In genomic region chr6:33609444-33610034, GRCh38 we compare ENCODE assay signal across 12 cellular contexts. TPM values are rescaled to one million over a fixed set of nuclear protein-coding genes. Genes with fewer than 3 reads are reported as not detected.
A peak's percentile ranks its signal among the peaks of the same experiment; 100 is the strongest.
DNase-seq lines count a peak whose midpoint lies in the region; ATAC-seq and TF ChIP-seq lines count a peak whose summit lies in the region.
"Had no signal": no experiment of that assay in that cellular context is flagged by ENCODE, and none has a peak within 500 bp of the region (broad histone marks: within the 10 kb centered on the region; RNA-seq: fewer than 3 reads in every experiment).

No MANE protein-coding gene starts in this region.

- TF ChIP-seq CTCF in Caco-2 (IDR thresholded peaks at IDR 0.05; ENCODE audit: insufficient read depth in 1 of 2, low read depth in 1 of 2, low read length in 1 of 2, severe bottlenecking in 1 of 2, unreplicated experiment in 1 of 2) (no peak), SK-N-SH (IDR thresholded peaks at IDR 0.05) (no peak), glutamatergic neuron (IDR thresholded peaks at IDR 0.05; ENCODE audit: partially characterized antibody, unreplicated experiment) (no peak), psoas muscle (IDR thresholded peaks at IDR 0.05) (no peak)

- no peak overlapping the region for H3K9ac ChIP-seq in SK-N-SH

- H3K27me3 ChIP-seq in Caco-2 (replicated peaks; ENCODE audit: control insufficient read depth, insufficient read depth, low read length): no peaks in the 10 kb centered on the region
- no peaks in the 10 kb centered on the region for H3K27me3 ChIP-seq in SK-N-SH (ENCODE audit: insufficient read depth)
- H3K27me3 ChIP-seq in psoas muscle (ENCODE audit: insufficient read depth in 3 of 3, low read length in 2 of 3): no peaks in the 10 kb centered on the region
- H3K27me3 ChIP-seq: colonic mucosa had no signal

- H3K4me3 Mint-ChIP-seq in Caco-2 (ENCODE audit: unreplicated experiment) (no peak overlapping the region), glutamatergic neuron (ENCODE audit: unreplicated experiment) (peak overlapping the region; percentile 42)
- H3K4me3 Mint-ChIP-seq: CD4-positive, alpha-beta T cell; T-helper 1 cell treated with Interleukin-12 subunit alpha and Interleukin-12 subunit beta and Interleukin-4 antibody, amounts not matched to agents 30 μg/mL and 1 μg/mL, for 36 hours had no signal

- H3K4me3 ChIP-seq in Caco-2 (ENCODE audit: low read depth, low read length) (no peak overlapping the region), SK-N-SH (ENCODE audit: low read depth in 2 of 2, low read length in 1 of 2) (no peak overlapping the region), psoas muscle (no peak overlapping the region)
- H3K4me3 ChIP-seq: colonic mucosa had no signal

- DNase-seq in Caco-2 (no peak), SK-N-SH (no peak), glutamatergic neuron (no peak), psoas muscle (peak; percentile 75 to 81), SW 1271 (lab: John Stamatoyannopoulos, UW) (no peak), KG1 (lab: John Stamatoyannopoulos, UW) (no peak), NCI-H748 (lab: John Stamatoyannopoulos, UW; ENCODE audit: unreplicated experiment) (no peak)
- DNase-seq: CD4-positive, alpha-beta T cell; colonic mucosa; GOT3 had no signal

- ATAC-seq in psoas muscle (peak; percentile 63 to 83 (median 82)), HG03025 (IDR thresholded peaks at IDR 0.05; ENCODE audit: low FRiP score, unreplicated experiment) (no peak)

- H3K9me3 ChIP-seq in Caco-2: no peaks in the 10 kb centered on the region
- no peaks in the 10 kb centered on the region for H3K9me3 ChIP-seq in SK-N-SH
- no peaks in the 10 kb centered on the region for H3K9me3 ChIP-seq in psoas muscle
- H3K9me3 ChIP-seq: colonic mucosa had no signal

- H3K9me3 Mint-ChIP-seq in Caco-2 (ENCODE audit: unreplicated experiment) (peaks cover 10% of the 10 kb centered on the region), glutamatergic neuron (ENCODE audit: unreplicated experiment) (peaks cover 5% of the 10 kb centered on the region)
- H3K9me3 Mint-ChIP-seq: CD4-positive, alpha-beta T cell; T-helper 1 cell treated with Interleukin-12 subunit alpha and Interleukin-12 subunit beta and Interleukin-4 antibody, amounts not matched to agents 30 μg/mL and 1 μg/mL, for 36 hours had no signal

- H3K4me1 Mint-ChIP-seq in Caco-2 (ENCODE audit: low read depth, unreplicated experiment) (peaks cover 8% of the 10 kb centered on the region), glutamatergic neuron (ENCODE audit: low read depth, unreplicated experiment) (peaks cover 12% of the 10 kb centered on the region)

- H3K27ac ChIP-seq in SK-N-SH (ENCODE audit: low read depth in 2 of 2, low read length in 1 of 2) (peak overlapping the region in 1 of 2 experiments; percentile 90; a peak in 1 of 4 replicates), psoas muscle (peak overlapping the region; percentile 36)
- H3K27ac ChIP-seq: colonic mucosa had no signal

- intact Hi-C loops in Caco-2 (cut with micrococcal nuclease; ENCODE audit: unreplicated experiment) (no loop called here), psoas muscle (cut with DNase I) (no loop called here)

- peak overlapping the region; percentile 62 for H3K27ac Mint-ChIP-seq in Caco-2 (ENCODE audit: unreplicated experiment)
- no peak overlapping the region for H3K27ac Mint-ChIP-seq in glutamatergic neuron (ENCODE audit: unreplicated experiment)
- H3K27ac Mint-ChIP-seq: CD4-positive, alpha-beta T cell; T-helper 1 cell treated with Interleukin-12 subunit alpha and Interleukin-12 subunit beta and Interleukin-4 antibody, amounts not matched to agents 30 μg/mL and 1 μg/mL, for 36 hours had no signal

- POLR2A ChIA-PET in Caco-2 (lab: Charles Lee) (no interaction called here), SK-N-SH (lab: Yijun Ruan, JAX) (interaction anchor here (2.1 kb wide), 1 partner anchor 11 kb away, joined by 7 read pairs; the partner anchor contains the start of gene ITPR3)

- H3K4me1 ChIP-seq in Caco-2: peaks cover 13% of the 10 kb centered on the region
- H3K4me1 ChIP-seq in SK-N-SH (ENCODE audit: control insufficient read depth in 1 of 2, insufficient read depth in 2 of 2, low read depth in 1 of 2, low read length in 1 of 2): peaks cover 9 to 50% of the 10 kb centered on the region in 2 experiments; a peak in 2 of 4 replicates
- H3K4me1 ChIP-seq in psoas muscle: peaks cover 21% of the 10 kb centered on the region

- no peak for TF ChIP-seq EP300 in SK-N-SH (IDR thresholded peaks at IDR 0.05; ENCODE audit: borderline replicate concordance in 1 of 2, low read depth in 1 of 2, low read length in 1 of 2)

- H3F3A ChIP-seq in SK-N-SH (replicated peaks; ENCODE audit: insufficient read depth): no peaks in the 10 kb centered on the region

- H3K36me3 Mint-ChIP-seq in Caco-2 (ENCODE audit: insufficient read depth, unreplicated experiment) (no peaks in the 10 kb centered on the region), glutamatergic neuron (ENCODE audit: unreplicated experiment) (peaks cover 7% of the 10 kb centered on the region)

- no peaks in the 10 kb centered on the region for H4K20me1 ChIP-seq in SK-N-SH (ENCODE audit: insufficient read depth)

- no peaks in the 10 kb centered on the region for H3K27me3 Mint-ChIP-seq in Caco-2 (ENCODE audit: insufficient read depth, unreplicated experiment)
- peaks cover 10% of the 10 kb centered on the region for H3K27me3 Mint-ChIP-seq in glutamatergic neuron (ENCODE audit: unreplicated experiment)
- H3K27me3 Mint-ChIP-seq: CD4-positive, alpha-beta T cell had no signal

- no peak for TF ChIP-seq RAD21 in SK-N-SH (IDR thresholded peaks at IDR 0.05; ENCODE audit: low read length)

- H2AFZ ChIP-seq in SK-N-SH (ENCODE audit: low read depth): no peak overlapping the region

- BruUV-seq in Caco-2 (replicated peaks; lab: Mats Ljungman, UMichigan): no TSS peak

- H3K36me3 ChIP-seq in Caco-2 (ENCODE audit: control insufficient read depth, insufficient read depth, low read length) (no peaks in the 10 kb centered on the region), SK-N-SH (replicated peaks in 1 of 2; ENCODE audit: control insufficient read depth in 1 of 2, insufficient read depth in 2 of 2, low read length in 1 of 2) (no peaks in the 10 kb centered on the region), psoas muscle (ENCODE audit: insufficient read depth in 1 of 2, low read depth in 1 of 2) (no peaks in the 10 kb centered on the region)
- H3K36me3 ChIP-seq: colonic mucosa had no signal

- no peaks in the 10 kb centered on the region for H3K9me2 ChIP-seq in SK-N-SH

- no peak overlapping the region for H3K4me2 ChIP-seq in SK-N-SH

- H3K79me2 ChIP-seq in SK-N-SH (ENCODE audit: insufficient read depth): no peaks in the 10 kb centered on the region

- 60% methylated on average over 7 of the region's 9 CpGs for WGBS in SK-N-SH (ENCODE audit: low lambda C conversion rate)
- WGBS in psoas muscle, 3 donors: 38 to 45% (median 45%) methylated on average over 9 of the region's 9 CpGs

- CTCF ChIA-PET in Caco-2 (lab: Charles Lee) (no interaction called here), SK-N-SH (lab: Yijun Ruan, JAX) (interaction anchor here (0.9 to 4.1 kb wide), 5 partner anchors 12 to 92 kb away, joined by 3 to 31 read pairs (median 14); partner anchors contain the start of gene ITPR3)

TF ChIP-seq in SK-N-SH, 30 proteins besides CTCF, POLR2A, EP300 and RAD21 (continues in another document):
- TF ChIP-seq TCF12 (IDR thresholded peaks at IDR 0.05): peak; percentile 55
- TF ChIP-seq, protein P1, sequence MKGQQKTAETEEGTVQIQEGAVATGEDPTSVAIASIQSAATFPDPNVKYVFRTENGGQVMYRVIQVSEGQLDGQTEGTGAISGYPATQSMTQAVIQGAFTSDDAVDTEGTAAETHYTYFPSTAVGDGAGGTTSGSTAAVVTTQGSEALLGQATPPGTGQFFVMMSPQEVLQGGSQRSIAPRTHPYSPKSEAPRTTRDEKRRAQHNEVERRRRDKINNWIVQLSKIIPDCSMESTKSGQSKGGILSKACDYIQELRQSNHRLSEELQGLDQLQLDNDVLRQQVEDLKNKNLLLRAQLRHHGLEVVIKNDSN (IDR thresholded peaks at IDR 0.05; ENCODE audit: borderline replicate concordance, low read depth): no peak
- no peak for TF ChIP-seq POLR2AphosphoS5 (IDR thresholded peaks at IDR 0.05; ENCODE audit: low read depth, low read length)
- no peak for TF ChIP-seq JUND (IDR thresholded peaks at IDR 0.05)
- TF ChIP-seq, protein P2, sequence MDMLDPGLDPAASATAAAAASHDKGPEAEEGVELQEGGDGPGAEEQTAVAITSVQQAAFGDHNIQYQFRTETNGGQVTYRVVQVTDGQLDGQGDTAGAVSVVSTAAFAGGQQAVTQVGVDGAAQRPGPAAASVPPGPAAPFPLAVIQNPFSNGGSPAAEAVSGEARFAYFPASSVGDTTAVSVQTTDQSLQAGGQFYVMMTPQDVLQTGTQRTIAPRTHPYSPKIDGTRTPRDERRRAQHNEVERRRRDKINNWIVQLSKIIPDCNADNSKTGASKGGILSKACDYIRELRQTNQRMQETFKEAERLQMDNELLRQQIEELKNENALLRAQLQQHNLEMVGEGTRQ (IDR thresholded peaks at IDR 0.05; ENCODE audit: borderline replicate concordance, low read depth, low read length): no peak
- 0 out of 2 replicates have a peak, but pooled peaks have one; percentile 36 for TF ChIP-seq MXI1 (IDR thresholded peaks at IDR 0.05; ENCODE audit: low read depth, low read length)
- peak; percentile 36; the same call in 1 of the 2 replicates for TF ChIP-seq PBX3 (IDR thresholded peaks at IDR 0.05)
- TF ChIP-seq FOXM1 (IDR thresholded peaks at IDR 0.05; ENCODE audit: low read depth): no peak
- no peak for TF ChIP-seq GABPA (IDR thresholded peaks at IDR 0.05; ENCODE audit: low read depth)

RNA-seq across cellular contexts. Expression of gene ITPR3, which starts 11.6 kb away (rescaled TPM):
- total RNA-seq in Caco-2 (2022): 42.1 and 50.5 TPM in 2 replicates
- polyA plus RNA-seq in SK-N-SH (2012; rRNA removed): 4.7 and 8.1 TPM in 2 replicates
- 1.9 and 3.7 TPM in 2 replicates for polyA plus RNA-seq in SK-N-SH (2012; cell fraction: cytosol; rRNA removed)
- 22.6 and 23.4 TPM in 2 replicates for polyA plus RNA-seq in SK-N-SH (2012; cell fraction: nucleus; rRNA removed)
- total RNA-seq in glutamatergic neuron (ENCODE audit: unreplicated experiment): 0.34 TPM
- total RNA-seq in psoas muscle: 1 to 10 TPM; 3.1 to 7.4 (median 4.1) TPM
- polyA plus RNA-seq in psoas muscle: 1 to 10 TPM; 1.9 to 5.5 (median 2.2) TPM

RNA-seq across cellular contexts. Expression of gene BAK1, which starts 29.5 kb away (rescaled TPM):
- total RNA-seq in Caco-2 (2022): 28.5 and 29.4 TPM in 2 replicates
- 15.4 and 21.2 TPM in 2 replicates for polyA plus RNA-seq in SK-N-SH (2012; rRNA removed)
- polyA plus RNA-seq in SK-N-SH (2012; cell fraction: cytosol; rRNA removed): 9.1 and 14.5 TPM in 2 replicates
- polyA plus RNA-seq in SK-N-SH (2012; cell fraction: nucleus; rRNA removed): 16.2 and 20.5 TPM in 2 replicates
- 11.5 TPM for total RNA-seq in glutamatergic neuron (ENCODE audit: unreplicated experiment)
- 10 to 100 TPM; 10.3 to 22.1 (median 17.6) TPM for total RNA-seq in psoas muscle
- 10 to 100 TPM; 19.8 to 55.9 (median 55.0) TPM for polyA plus RNA-seq in psoas muscle

Comparison
In these comparisons a context has a peak if more than half of its experiments do, and no peak if none do; other contexts are left out.
1. DNase-seq: peak in psoas muscle (2 of 2); none in Caco-2 (0 of 2), SK-N-SH (single experiment), glutamatergic neuron (single experiment), SW 1271 (0 of 2), KG1 (single experiment) and NCI-H748 (single experiment).